In genomic region chr12:42266579-42267230, GRCh38 we compare ENCODE assay signal across 24 cellular contexts. TPM values are rescaled to one million over a fixed set of nuclear protein-coding genes. Genes with fewer than 3 reads are reported as not detected.
DNase-seq lines count a peak whose midpoint lies in the region; ATAC-seq, FAIRE-seq and TF ChIP-seq lines count a peak whose summit lies in the region.
"Had no signal": no experiment of that assay in that cellular context is flagged by ENCODE, and none has a peak within 500 bp of the region (broad histone marks: within the 10 kb centered on the region; RNA-seq: fewer than 3 reads in every experiment).

No MANE protein-coding gene starts in this region.

- H3K4me3 ChIP-seq in HepG2 (replicated peaks in 1 of 3; ENCODE audit: insufficient read depth in 1 of 3, low read depth in 2 of 3, low read length in 3 of 3), result no peak overlapping the region
- H3K4me3 ChIP-seq in right lobe of liver, result no peak overlapping the region
- no peak overlapping the region for H3K4me3 ChIP-seq in endodermal cell (ENCODE audit: low read length)
- no peak overlapping the region for H3K4me3 ChIP-seq in upper lobe of right lung
- H3K4me3 ChIP-seq: BLaER1, GM12878 had no signal

- H3K9me3 Mint-ChIP-seq in endodermal cell (no peaks in the 10 kb centered on the region), mesothelial cell of epicardium (no peaks in the 10 kb centered on the region)
- H3K9me3 Mint-ChIP-seq: CD8-positive, alpha-beta T cell had no signal

- H3K36me3 ChIP-seq in HepG2 (replicated peaks in 1 of 2; ENCODE audit: control insufficient read depth in 1 of 2, insufficient read depth in 2 of 2, low read length in 2 of 2), result no peaks in the 10 kb centered on the region
- no peaks in the 10 kb centered on the region for H3K36me3 ChIP-seq in right lobe of liver
- no peaks in the 10 kb centered on the region for H3K36me3 ChIP-seq in endodermal cell (ENCODE audit: control insufficient read depth, insufficient read depth, low read length)
- no peaks in the 10 kb centered on the region for H3K36me3 ChIP-seq in upper lobe of right lung
- H3K36me3 ChIP-seq: BLaER1 had no signal

- H3K27me3 ChIP-seq in HepG2 (ENCODE audit: control insufficient read depth in 1 of 2, insufficient read depth in 2 of 2, low read length in 2 of 2), result 0 out of 5 replicates have a peak, but pooled peaks cover 0 to 4% of the 10 kb centered on the region in 2 experiments
- no peaks in the 10 kb centered on the region for H3K27me3 ChIP-seq in right lobe of liver
- no peaks in the 10 kb centered on the region for H3K27me3 ChIP-seq in endodermal cell (ENCODE audit: control insufficient read depth, insufficient read depth, low read length, poor library complexity, severe bottlenecking)
- no peaks in the 10 kb centered on the region for H3K27me3 ChIP-seq in upper lobe of right lung
- H3K27me3 ChIP-seq: BLaER1 had no signal

- no peaks in the 10 kb centered on the region for H3K9me3 ChIP-seq in HepG2 (ENCODE audit: low read length)
- no peaks in the 10 kb centered on the region for H3K9me3 ChIP-seq in right lobe of liver
- H3K9me3 ChIP-seq in endodermal cell (ENCODE audit: control insufficient read depth, low read length), result no peaks in the 10 kb centered on the region
- H3K9me3 ChIP-seq in upper lobe of right lung, result no peaks in the 10 kb centered on the region

- POLR2A ChIA-PET in HepG2 (lab: Yijun Ruan, JAX), result no interaction called here

- H3K9ac ChIP-seq in HepG2 (ENCODE audit: insufficient read depth, low read depth, low read length) (no peak overlapping the region), endodermal cell (ENCODE audit: extremely low read depth, low read length, poor library complexity, severe bottlenecking) (no peak overlapping the region)
- H3K9ac ChIP-seq: BLaER1 had no signal

- TF ChIP-seq EP300 in HepG2 (IDR thresholded peaks at IDR 0.05; ENCODE audit: low read depth in 2 of 2, low read length in 2 of 2) (no peak), HepG2 (CRISPR knock-in tag; IDR thresholded peaks at IDR 0.05; ENCODE audit: borderline replicate concordance) (no peak)

- H3K27ac Mint-ChIP-seq in endodermal cell (no peak overlapping the region), mesothelial cell of epicardium (peak overlapping the region; percentile 22)
- H3K27ac Mint-ChIP-seq: B cell; CD4-positive, CD25-positive, alpha-beta regulatory T cell; CD8-positive, alpha-beta T cell had no signal

- no peak for TF ChIP-seq RAD21 in HepG2 (CRISPR knock-in tag; IDR thresholded peaks at IDR 0.05)

- intact Hi-C loops in HepG2 (cut with micrococcal nuclease; ENCODE audit: unreplicated experiment) (no loop called here), right lobe of liver (cut with DNase I) (no loop called here), upper lobe of right lung (cut with DNase I) (no loop called here), left ventricle myocardium superior (cut with micrococcal nuclease) (no loop called here)

- BruUV-seq in HepG2 (replicated peaks; lab: Mats Ljungman, UMichigan), result no TSS peak

- H4K20me1 ChIP-seq in HepG2 (ENCODE audit: insufficient read depth, low read length), result no peaks in the 10 kb centered on the region
- H4K20me1 ChIP-seq: BLaER1 had no signal

- FAIRE-seq in HepG2 (lab: Jason Lieb, UNC), result no peak
- FAIRE-seq: A204.1, GM12878, GM19239 had no signal

- no peak for DNase-seq in HepG2 (ENCODE audit: low spot score)
- DNase-seq in right lobe of liver, result no peak
- peak; percentile 53 for DNase-seq in endodermal cell
- DNase-seq in mesothelial cell of epicardium (ENCODE audit: low spot score in 2 of 2, unreplicated experiment in 2 of 2), result no peak
- no peak for DNase-seq in upper lobe of right lung
- DNase-seq in left ventricle myocardium superior, result no peak
- no peak for DNase-seq in DMS153 (lab: John Stamatoyannopoulos, UW)
- DNase-seq: Caco-2; CD4-positive, CD25-positive, alpha-beta regulatory T cell; CD8-positive, alpha-beta T cell; DMS79; EL; GDM1; GOT3; H7; HCEC 1CT had no signal

- H3K4me1 Mint-ChIP-seq in endodermal cell (peaks cover 4% of the 10 kb centered on the region), mesothelial cell of epicardium (peaks cover 19% of the 10 kb centered on the region)
- H3K4me1 Mint-ChIP-seq: B cell had no signal

- ATAC-seq in HepG2 (peak; percentile 54), right lobe of liver (no peak), upper lobe of right lung (peak; percentile 16), left ventricle myocardium superior (no peak), GM19324 (IDR thresholded peaks at IDR 0.05; ENCODE audit: low FRiP score, unreplicated experiment) (no peak)
- ATAC-seq: CD8-positive, alpha-beta T cell; GM12878 had no signal

- CTCF ChIA-PET in HepG2 (lab: Yijun Ruan, JAX; ENCODE audit: low intra/inter-chr PET ratio, low total read pairs), result no interaction called here

- no peak for TF ChIP-seq POLR2A in HepG2 (IDR thresholded peaks at IDR 0.05; ENCODE audit: insufficient read depth in 1 of 2, low read depth in 2 of 2, low read length in 2 of 2)
- no peak for TF ChIP-seq POLR2A in right lobe of liver (IDR thresholded peaks at IDR 0.05)

- H3K27me3 Mint-ChIP-seq in endodermal cell (ENCODE audit: insufficient read depth), result peaks cover 10% of the 10 kb centered on the region
- H3K27me3 Mint-ChIP-seq in mesothelial cell of epicardium (ENCODE audit: low read depth), result no peaks in the 10 kb centered on the region
- H3K27me3 Mint-ChIP-seq: CD4-positive, CD25-positive, alpha-beta regulatory T cell had no signal

- no peaks in the 10 kb centered on the region for H3K79me2 ChIP-seq in HepG2 (ENCODE audit: insufficient read depth, low read length)

- no peaks in the 10 kb centered on the region for H3K36me3 Mint-ChIP-seq in endodermal cell (ENCODE audit: low read depth)
- H3K36me3 Mint-ChIP-seq in mesothelial cell of epicardium, result no peaks in the 10 kb centered on the region
- H3K36me3 Mint-ChIP-seq: CD4-positive, CD25-positive, alpha-beta regulatory T cell; CD8-positive, alpha-beta T cell had no signal

- WGBS in HepG2 (ENCODE audit: low lambda C conversion rate), result 60% methylated on average over 8 of the region's 17 CpGs
- 83% methylated on average over 3 of the region's 17 CpGs for WGBS in right lobe of liver (ENCODE audit: insufficient coverage, low coverage, low lambda C conversion rate, missing lambda C conversion rate)
- WGBS in endodermal cell (ENCODE audit: insufficient coverage in 1 of 2, insufficient read length in 1 of 2), 2 experiments, result 91 to 93% methylated on average over 11 to 15 of the region's 17 CpGs

- no peak overlapping the region for H2AFZ ChIP-seq in HepG2 (ENCODE audit: low read length)

- no peak overlapping the region for H3K4me3 Mint-ChIP-seq in endodermal cell
- no peak overlapping the region for H3K4me3 Mint-ChIP-seq in mesothelial cell of epicardium
- H3K4me3 Mint-ChIP-seq: B cell; CD4-positive, CD25-positive, alpha-beta regulatory T cell; CD8-positive, alpha-beta T cell had no signal

- no peak for TF ChIP-seq CTCF in HepG2 (CRISPR knock-in tag; IDR thresholded peaks at IDR 0.05)
- TF ChIP-seq CTCF in right lobe of liver (IDR thresholded peaks at IDR 0.05), result no peak
- TF ChIP-seq CTCF in endodermal cell (conservative IDR thresholded peaks at IDR 0.05), result no peak
- no peak for TF ChIP-seq CTCF in mesothelial cell of epicardium (IDR thresholded peaks at IDR 0.05; ENCODE audit: unreplicated experiment)
- TF ChIP-seq CTCF in upper lobe of right lung (IDR thresholded peaks at IDR 0.05), result no peak

- H3K27ac ChIP-seq in HepG2 (ENCODE audit: extremely low read length, insufficient read depth, low read length) (no peak overlapping the region), right lobe of liver (no peak overlapping the region), endodermal cell (ENCODE audit: low read depth, low read length) (no peak overlapping the region), upper lobe of right lung (no peak overlapping the region)
- H3K27ac ChIP-seq: 22Rv1, BLaER1, C4-2B had no signal

- in situ Hi-C loops in HepG2 (cut with HindIII; ENCODE audit: extremely low pct_ligation_motif_present, low pct_unique_long_range_greater_than_20kb), result no loop called here

- no peak overlapping the region for H3K4me2 ChIP-seq in HepG2 (ENCODE audit: low read depth, low read length)
- H3K4me2 ChIP-seq: BLaER1 had no signal

- H3K4me1 ChIP-seq in HepG2 (ENCODE audit: insufficient read depth, low read length) (0 out of 2 replicates have a peak, but pooled peaks cover 11% of the 10 kb centered on the region), right lobe of liver (no peaks in the 10 kb centered on the region), endodermal cell (ENCODE audit: control insufficient read depth, insufficient read depth, low read length) (no peaks in the 10 kb centered on the region), upper lobe of right lung (no peaks in the 10 kb centered on the region)
- H3K4me1 ChIP-seq: Caco-2 had no signal

RNA-seq across cellular contexts. Expression of gene YAF2, which starts 28.7 kb away (rescaled TPM):
- total RNA-seq in HepG2 (2016; rRNA removed; fragmentation: Illumina TruSeq; extraction: Trizol), result 11.7 and 16.3 TPM in 2 replicates
- total RNA-seq in HepG2 (2016; cell fraction: cytosol; rRNA removed; fragmentation: Illumina TruSeq; extraction: Trizol; ENCODE audit: low read depth), result 5.1 and 6.7 TPM in 2 replicates
- total RNA-seq in HepG2 (2016; cell fraction: insoluble cytoplasmic fraction; rRNA removed; fragmentation: Illumina TruSeq; extraction: Trizol), result 11.1 and 11.4 TPM in 2 replicates
- 8.6 and 9.6 TPM in 2 replicates for total RNA-seq in HepG2 (2016; cell fraction: membrane; rRNA removed; fragmentation: Illumina TruSeq; extraction: Trizol)
- 21.1 and 23.7 TPM in 2 replicates for total RNA-seq in HepG2 (2016; cell fraction: nucleus; rRNA removed; fragmentation: Illumina TruSeq; extraction: Trizol)
- 6.7 and 8.4 TPM in 2 replicates for polyA plus RNA-seq in HepG2 (2011; rRNA removed)
- polyA plus RNA-seq in HepG2 (2011; cell fraction: cytosol; rRNA removed), result 2.9 and 4.5 TPM in 2 replicates
- polyA plus RNA-seq in HepG2 (2011; cell fraction: nucleus; rRNA removed), result 5.0 and 6.3 TPM in 2 replicates
- 6.4 and 7.2 TPM in 2 replicates for polyA plus RNA-seq in HepG2 (2012)
- polyA plus RNA-seq in HepG2 (2016; cell fraction: cytosol; fragmentation: Illumina TruSeq; extraction: Trizol; ENCODE audit: low read depth), result 3.5 and 4.5 TPM in 2 replicates
- 14.3 and 16.5 TPM in 2 replicates for polyA plus RNA-seq in HepG2 (2016; cell fraction: insoluble cytoplasmic fraction; fragmentation: Illumina TruSeq; extraction: Trizol; ENCODE audit: low read depth)
- polyA plus RNA-seq in HepG2 (2016; cell fraction: membrane; fragmentation: Illumina TruSeq; extraction: Trizol; ENCODE audit: low read depth), result 8.1 and 9.7 TPM in 2 replicates
- polyA plus RNA-seq in HepG2 (2016; cell fraction: nucleus; fragmentation: Illumina TruSeq; extraction: Trizol; ENCODE audit: insufficient read depth, low read depth), result 14.9 TPM in 2 replicates
- polyA minus RNA-seq in HepG2 (2011; rRNA and poly(A)+ RNA removed; ENCODE audit: low replicate concordance), result 5.2 and 11.9 TPM in 2 replicates
- 7.2 and 7.9 TPM in 2 replicates for polyA minus RNA-seq in HepG2 (2011; cell fraction: cytosol; rRNA and poly(A)+ RNA removed)
- 50.7 and 52.8 TPM in 2 replicates for polyA minus RNA-seq in HepG2 (2011; cell fraction: nucleus; rRNA and poly(A)+ RNA removed)
- 10 to 100 TPM; 12.8 to 22.3 (median 16.9) TPM for total RNA-seq in right lobe of liver
- 10 to 100 TPM; 19.4 to 27.3 TPM for total RNA-seq in endodermal cell
- polyA plus RNA-seq in endodermal cell (2013, experiment 1 of 2), result 24.8 TPM
- 24.9 TPM for polyA plus RNA-seq in endodermal cell (2013, experiment 2 of 2)
- 52.2 to 59.4 TPM (median 56.4 TPM) in 3 replicates for total RNA-seq in mesothelial cell of epicardium
- total RNA-seq in upper lobe of right lung, result 28.0 TPM
- 62.7 TPM for total RNA-seq in left ventricle myocardium superior

RNA-seq across cellular contexts. Expression of gene ZCRB1, which starts 59.2 kb away (rescaled TPM):
- total RNA-seq in HepG2 (2016; rRNA removed; fragmentation: Illumina TruSeq; extraction: Trizol) (49.8 and 76.2 TPM in 2 replicates), right lobe of liver (10 to 100 TPM; 22.9 to 35.3 (median 23.5) TPM), endodermal cell (10 to 100 TPM; 61.1 to 78.4 TPM), mesothelial cell of epicardium (53.2 to 60.3 TPM (median 54.3 TPM) in 3 replicates), upper lobe of right lung (36.2 TPM), left ventricle myocardium superior (58.6 TPM)
- total RNA-seq in HepG2 (2016; cell fraction: cytosol; rRNA removed; fragmentation: Illumina TruSeq; extraction: Trizol; ENCODE audit: low read depth), result 27.3 and 35.5 TPM in 2 replicates
- total RNA-seq in HepG2 (2016; cell fraction: insoluble cytoplasmic fraction; rRNA removed; fragmentation: Illumina TruSeq; extraction: Trizol), result 50.5 and 74.4 TPM in 2 replicates
- 56.3 and 67.3 TPM in 2 replicates for total RNA-seq in HepG2 (2016; cell fraction: membrane; rRNA removed; fragmentation: Illumina TruSeq; extraction: Trizol)
- total RNA-seq in HepG2 (2016; cell fraction: nucleus; rRNA removed; fragmentation: Illumina TruSeq; extraction: Trizol), result 16.7 and 18.9 TPM in 2 replicates
- polyA plus RNA-seq in HepG2 (2011; rRNA removed), result 35.9 and 43.5 TPM in 2 replicates
- 12.7 and 13.0 TPM in 2 replicates for polyA plus RNA-seq in HepG2 (2011; cell fraction: cytosol; rRNA removed)
- 5.1 and 7.0 TPM in 2 replicates for polyA plus RNA-seq in HepG2 (2011; cell fraction: nucleus; rRNA removed)
- polyA plus RNA-seq in HepG2 (2012), result 38.1 and 46.1 TPM in 2 replicates
- 39.6 and 60.0 TPM in 2 replicates for polyA plus RNA-seq in HepG2 (2016; cell fraction: cytosol; fragmentation: Illumina TruSeq; extraction: Trizol; ENCODE audit: low read depth)
- polyA plus RNA-seq in HepG2 (2016; cell fraction: insoluble cytoplasmic fraction; fragmentation: Illumina TruSeq; extraction: Trizol; ENCODE audit: low read depth), result 86.0 and 86.8 TPM in 2 replicates
- 56.5 and 73.0 TPM in 2 replicates for polyA plus RNA-seq in HepG2 (2016; cell fraction: membrane; fragmentation: Illumina TruSeq; extraction: Trizol; ENCODE audit: low read depth)
- polyA plus RNA-seq in HepG2 (2016; cell fraction: nucleus; fragmentation: Illumina TruSeq; extraction: Trizol; ENCODE audit: insufficient read depth, low read depth), result 30.3 and 33.8 TPM in 2 replicates
- polyA minus RNA-seq in HepG2 (2011; rRNA and poly(A)+ RNA removed; ENCODE audit: low replicate concordance), result 25.9 and 33.4 TPM in 2 replicates
- 9.9 and 16.4 TPM in 2 replicates for polyA minus RNA-seq in HepG2 (2011; cell fraction: cytosol; rRNA and poly(A)+ RNA removed)
- 12.2 and 13.4 TPM in 2 replicates for polyA minus RNA-seq in HepG2 (2011; cell fraction: nucleus; rRNA and poly(A)+ RNA removed)
- polyA plus RNA-seq in endodermal cell (2013, experiment 1 of 2), result 71.1 TPM
- polyA plus RNA-seq in endodermal cell (2013, experiment 2 of 2), result 77.3 TPM

RNA-seq across cellular contexts. Expression of gene PPHLN1, which starts 59.3 kb away (rescaled TPM):
- 66.0 and 84.1 TPM in 2 replicates for total RNA-seq in HepG2 (2016; rRNA removed; fragmentation: Illumina TruSeq; extraction: Trizol)
- total RNA-seq in HepG2 (2016; cell fraction: cytosol; rRNA removed; fragmentation: Illumina TruSeq; extraction: Trizol; ENCODE audit: low read depth), result 30.8 and 34.8 TPM in 2 replicates
- total RNA-seq in HepG2 (2016; cell fraction: insoluble cytoplasmic fraction; rRNA removed; fragmentation: Illumina TruSeq; extraction: Trizol), result 67.4 and 90.9 TPM in 2 replicates
- 19.0 and 24.2 TPM in 2 replicates for total RNA-seq in HepG2 (2016; cell fraction: membrane; rRNA removed; fragmentation: Illumina TruSeq; extraction: Trizol)
- 50.4 and 54.3 TPM in 2 replicates for total RNA-seq in HepG2 (2016; cell fraction: nucleus; rRNA removed; fragmentation: Illumina TruSeq; extraction: Trizol)
- polyA plus RNA-seq in HepG2 (2011; rRNA removed), result 34.7 and 43.4 TPM in 2 replicates
- polyA plus RNA-seq in HepG2 (2011; cell fraction: cytosol; rRNA removed), result 16.1 and 24.0 TPM in 2 replicates
- 40.6 and 51.5 TPM in 2 replicates for polyA plus RNA-seq in HepG2 (2011; cell fraction: nucleus; rRNA removed)
- 32.0 and 46.1 TPM in 2 replicates for polyA plus RNA-seq in HepG2 (2012)
- 3.3 and 3.6 TPM in 2 replicates for polyA plus RNA-seq in HepG2 (2016; cell fraction: cytosol; fragmentation: Illumina TruSeq; extraction: Trizol; ENCODE audit: low read depth)
- 82.9 and 84.4 TPM in 2 replicates for polyA plus RNA-seq in HepG2 (2016; cell fraction: insoluble cytoplasmic fraction; fragmentation: Illumina TruSeq; extraction: Trizol; ENCODE audit: low read depth)
- 7.7 and 8.9 TPM in 2 replicates for polyA plus RNA-seq in HepG2 (2016; cell fraction: membrane; fragmentation: Illumina TruSeq; extraction: Trizol; ENCODE audit: low read depth)
- polyA plus RNA-seq in HepG2 (2016; cell fraction: nucleus; fragmentation: Illumina TruSeq; extraction: Trizol; ENCODE audit: insufficient read depth, low read depth), result 65.4 and 67.6 TPM in 2 replicates
- 11.0 and 27.5 TPM in 2 replicates for polyA minus RNA-seq in HepG2 (2011; rRNA and poly(A)+ RNA removed; ENCODE audit: low replicate concordance)
- polyA minus RNA-seq in HepG2 (2011; cell fraction: cytosol; rRNA and poly(A)+ RNA removed), result 18.3 and 19.3 TPM in 2 replicates
- polyA minus RNA-seq in HepG2 (2011; cell fraction: nucleus; rRNA and poly(A)+ RNA removed), result 102 and 120 TPM in 2 replicates
- total RNA-seq in right lobe of liver, result 10 to 100 TPM; 15.8 to 33.0 (median 21.5) TPM
- total RNA-seq in endodermal cell, result 10 to 100 TPM; 66.6 to 77.6 TPM
- polyA plus RNA-seq in endodermal cell (2013, experiment 1 of 2), result 75.5 TPM
- 71.9 TPM for polyA plus RNA-seq in endodermal cell (2013, experiment 2 of 2)
- total RNA-seq in mesothelial cell of epicardium, result 74.9 to 88.3 TPM (median 79.9 TPM) in 3 replicates
- total RNA-seq in upper lobe of right lung, result 41.8 TPM
- 27.8 TPM for total RNA-seq in left ventricle myocardium superior

Comparison
In these comparisons a context has a peak if more than half of its experiments do, and no peak if none do; other contexts are left out.
1. ATAC-seq: peak in HepG2 (single experiment) and upper lobe of right lung (single experiment); none in right lobe of liver (0 of 4), left ventricle myocardium superior (single experiment) and GM19324 (single experiment).